In genomic region chr7:70830426-70830825, GRCh38 we compare ENCODE assay signal across 1 cellular context.
TF ChIP-seq lines count a peak whose summit lies in the region.

No MANE protein-coding gene starts in this region.

TF ChIP-seq in HepG2, 621 proteins besides CTCF, POLR2A, EP300 and RAD21 (continued from another document and continues in another):
- TF ChIP-seq PRDM15 (CRISPR knock-in tag; IDR thresholded peaks at IDR 0.05) (no peak), GFI1 (CRISPR knock-in tag; IDR thresholded peaks at IDR 0.05; ENCODE audit: borderline replicate concordance) (peak; percentile 67; the same call in 1 of the 2 replicates), HOXA7 (CRISPR knock-in tag; IDR thresholded peaks at IDR 0.05) (no peak), ATRX (CRISPR knock-in tag; IDR thresholded peaks at IDR 0.05; ENCODE audit: borderline replicate concordance) (no peak), TCF7 (IDR thresholded peaks at IDR 0.05; ENCODE audit: low read depth) (peak; percentile 31; the same call in 1 of the 2 replicates), GPBP1L1 (CRISPR knock-in tag; IDR thresholded peaks at IDR 0.05) (no peak), ZNF354B (CRISPR knock-in tag; IDR thresholded peaks at IDR 0.05) (no peak), ZNF33B (CRISPR knock-in tag; IDR thresholded peaks at IDR 0.05) (no peak), ZNF556 (CRISPR knock-in tag; IDR thresholded peaks at IDR 0.05; ENCODE audit: borderline replicate concordance) (no peak), FOSL1 (CRISPR knock-in tag; IDR thresholded peaks at IDR 0.05; ENCODE audit: borderline replicate concordance) (no peak), HOXA3 (CRISPR knock-in tag; IDR thresholded peaks at IDR 0.05) (no peak; the same call in 1 of the 2 replicates), ZNF75D (CRISPR knock-in tag; IDR thresholded peaks at IDR 0.05; ENCODE audit: borderline replicate concordance) (no peak), ZNF350 (CRISPR knock-in tag; IDR thresholded peaks at IDR 0.05; ENCODE audit: borderline replicate concordance, low read depth) (no peak), DBP (CRISPR knock-in tag; IDR thresholded peaks at IDR 0.05; ENCODE audit: not compliant biosample characterization) (no peak), E2F5 (CRISPR knock-in tag; conservative IDR thresholded peaks at IDR 0.05) (no peak), FOXC1 (CRISPR knock-in tag; IDR thresholded peaks at IDR 0.05; ENCODE audit: borderline replicate concordance) (no peak), ZBTB34 (CRISPR knock-in tag; IDR thresholded peaks at IDR 0.05) (no peak), HDAC2 (CRISPR knock-in tag; IDR thresholded peaks at IDR 0.05) (peak; percentile 53; the same call in 1 of the 2 replicates), AHDC1 (CRISPR knock-in tag; IDR thresholded peaks at IDR 0.05; ENCODE audit: borderline replicate concordance) (peak; percentile 71; the same call in 1 of the 2 replicates), MTA1 (CRISPR knock-in tag; IDR thresholded peaks at IDR 0.05; ENCODE audit: borderline replicate concordance) (peak; percentile 54; the same call in 1 of the 2 replicates), RBAK (CRISPR knock-in tag; IDR thresholded peaks at IDR 0.05) (no peak), ZNF326 (CRISPR knock-in tag; IDR thresholded peaks at IDR 0.05; ENCODE audit: borderline replicate concordance) (no peak), YEATS2 (CRISPR knock-in tag; IDR thresholded peaks at IDR 0.05; ENCODE audit: borderline replicate concordance) (no peak), TERF1 (CRISPR knock-in tag; IDR thresholded peaks at IDR 0.05) (no peak), ZNF746 (CRISPR knock-in tag; IDR thresholded peaks at IDR 0.05) (no peak), TFAP4 (IDR thresholded peaks at IDR 0.05; ENCODE audit: borderline replicate concordance, low read depth) (no peak), MYNN (CRISPR knock-in tag; IDR thresholded peaks at IDR 0.05; ENCODE audit: low read depth) (no peak), SOX13 (IDR thresholded peaks at IDR 0.05) (no peak), SOX13 (CRISPR knock-in tag; conservative IDR thresholded peaks at IDR 0.05 in 1 of 2, IDR thresholded peaks at IDR 0.05 in 1 of 2) (peak in 1 of 2 experiments; percentile 76; a peak in 2 of 4 replicates), ARNTL (CRISPR knock-in tag; IDR thresholded peaks at IDR 0.05) (no peak), ZNF704 (CRISPR knock-in tag; IDR thresholded peaks at IDR 0.05; ENCODE audit: borderline replicate concordance) (no peak), ZNF615 (CRISPR knock-in tag; IDR thresholded peaks at IDR 0.05; ENCODE audit: borderline replicate concordance) (no peak), NCOA1 (CRISPR knock-in tag; IDR thresholded peaks at IDR 0.05) (no peak)
